In genomic region chr2:25960396-25960795, GRCh38 we compare ENCODE assay signal across 18 cellular contexts. TPM values are rescaled to one million over a fixed set of nuclear protein-coding genes. Genes with fewer than 3 reads are reported as not detected.
DNase-seq lines count a peak whose midpoint lies in the region; FAIRE-seq and TF ChIP-seq lines count a peak whose summit lies in the region.
"Had no signal": no experiment of that assay in that cellular context is flagged by ENCODE, and none has a peak within 500 bp of the region (broad histone marks: within the 10 kb centered on the region; RNA-seq: fewer than 3 reads in every experiment).

No MANE protein-coding gene starts in this region.

- H3K4me3 ChIP-seq in A673 (ENCODE audit: low read depth, low read length, poor library complexity, severe bottlenecking) (no peak overlapping the region), Loucy (ENCODE audit: low read length, poor library complexity, severe bottlenecking) (no peak overlapping the region), neutrophil (ENCODE audit: low read depth in 1 of 2, low read length in 1 of 2) (peak overlapping the region in 1 of 2 experiments; percentile 22), kidney (ENCODE audit: low read length in 2 of 2) (no peak overlapping the region)
- H3K4me3 ChIP-seq: SJSA1 had no signal

- no peaks in the 10 kb centered on the region for H4K20me1 ChIP-seq in Loucy (ENCODE audit: insufficient read depth, low read length, poor library complexity, severe bottlenecking)

- H3K9me2 ChIP-seq in Loucy (replicated peaks; ENCODE audit: low read depth, low read length), result no peaks in the 10 kb centered on the region

- H3K4me2 ChIP-seq in Loucy (ENCODE audit: low read depth, low read length, poor library complexity, severe bottlenecking), result peak overlapping the region; percentile 47

- H3K79me2 ChIP-seq in Loucy (ENCODE audit: insufficient read depth, low read length), result no peaks in the 10 kb centered on the region

- no TSS peak for BruUV-seq in A673 (replicated peaks; lab: Mats Ljungman, UMichigan)

- no peaks in the 10 kb centered on the region for H3K9me3 ChIP-seq in A673 (ENCODE audit: low read depth, low read length, poor library complexity, severe bottlenecking)
- no peaks in the 10 kb centered on the region for H3K9me3 ChIP-seq in Loucy (ENCODE audit: insufficient read depth, low read depth, low read length)
- no peaks in the 10 kb centered on the region for H3K9me3 ChIP-seq in neutrophil
- no peaks in the 10 kb centered on the region for H3K9me3 ChIP-seq in kidney (ENCODE audit: control insufficient read depth in 1 of 2, low read length in 2 of 2)
- H3K9me3 ChIP-seq: SJSA1 had no signal

- peaks cover 27% of the 10 kb centered on the region for H3K4me1 ChIP-seq in A673 (ENCODE audit: insufficient read depth, low read length, poor library complexity, severe bottlenecking)
- H3K4me1 ChIP-seq in Loucy (ENCODE audit: insufficient read depth, low read length, poor library complexity, severe bottlenecking), result peaks cover 4% of the 10 kb centered on the region
- H3K4me1 ChIP-seq in neutrophil (ENCODE audit: control insufficient read depth in 1 of 2, insufficient read depth in 1 of 2, low read depth in 1 of 2, low read length in 1 of 2), result peaks cover 28 to 29% of the 10 kb centered on the region in 2 experiments
- H3K4me1 ChIP-seq in kidney (ENCODE audit: control insufficient read depth in 1 of 2, insufficient read depth in 1 of 2, low read depth in 1 of 2, low read length in 2 of 2), result no peaks in the 10 kb centered on the region

- 0 out of 2 replicates have a peak, but pooled peaks cover 3% of the 10 kb centered on the region for H3F3A ChIP-seq in Loucy (ENCODE audit: low read depth)

- no peaks in the 10 kb centered on the region for H3K36me3 ChIP-seq in A673 (ENCODE audit: insufficient read depth, low read length, poor library complexity, severe bottlenecking)
- H3K36me3 ChIP-seq in Loucy (ENCODE audit: insufficient read depth, low read length), result no peaks in the 10 kb centered on the region
- peaks cover 23% of the 10 kb centered on the region for H3K36me3 ChIP-seq in neutrophil
- H3K36me3 ChIP-seq in kidney (ENCODE audit: control insufficient read depth in 1 of 2, insufficient read depth in 2 of 2, low read length in 2 of 2), result no peaks in the 10 kb centered on the region
- H3K36me3 ChIP-seq: SJSA1 had no signal

- POLR2A ChIA-PET in A673 (lab: Charles Lee; ENCODE audit: low non-redundant PET), result no interaction called here

- TF ChIP-seq CTCF in A673 (conservative IDR thresholded peaks at IDR 0.05; ENCODE audit: low read depth, low read length), result no peak
- no peak for TF ChIP-seq CTCF in Loucy (conservative IDR thresholded peaks at IDR 0.05; ENCODE audit: low read length)
- TF ChIP-seq CTCF in neutrophil (IDR thresholded peaks at IDR 0.05), result no peak
- no peak for TF ChIP-seq CTCF in GM10266 (IDR thresholded peaks at IDR 0.05; ENCODE audit: control insufficient read depth, insufficient read depth, low read depth, missing control alignments)
- TF ChIP-seq CTCF in kidney (IDR thresholded peaks at IDR 0.05; ENCODE audit: borderline replicate concordance, extremely low read depth, insufficient read depth), result no peak

- H3K9ac ChIP-seq in Loucy (ENCODE audit: low read depth, low read length, poor library complexity, severe bottlenecking) (no peak overlapping the region), kidney (ENCODE audit: low read length in 2 of 2) (no peak overlapping the region)

- FAIRE-seq in kidney (lab: Jason Lieb, UNC) (no peak), GM19239 (lab: Jason Lieb, UNC) (no peak)
- FAIRE-seq: A204.1, GM12892, GM18507 had no signal

- H2AFZ ChIP-seq in Loucy (ENCODE audit: low read length), result no peak overlapping the region

- DNase-seq in A673 (ENCODE audit: low spot score) (peak; percentile 53), caudate nucleus (lab: John Stamatoyannopoulos, UW) (no peak), GM10266 (ENCODE audit: extremely low spot score) (no peak), kidney (no peak), GM19239 (ENCODE audit: insufficient read length, low spot score) (no peak), T1000 (lab: John Stamatoyannopoulos, UW) (no peak)
- DNase-seq: CD8-positive, alpha-beta memory T cell; DMS53; NCI-H187; NCI-H2107; NCI-H345; NCI-H524 treated with DMSO at 0.1 percent for 48 hours had no signal

- intact Hi-C loops in A673 (cut with micrococcal nuclease; ENCODE audit: unreplicated experiment), result no loop called here
- intact Hi-C loops in kidney (cut with DNase I), result no loop called here

- H3K27ac ChIP-seq in A673 (ENCODE audit: low read depth, low read length, poor library complexity, severe bottlenecking) (peak overlapping the region; percentile 68), caudate nucleus (ENCODE audit: low read depth, low read length) (peak overlapping the region; percentile 8), neutrophil (peak overlapping the region; percentile 84), kidney (ENCODE audit: low read depth in 2 of 2, low read length in 2 of 2) (no peak overlapping the region)
- H3K27ac ChIP-seq: SJSA1 had no signal

- H3K27me3 ChIP-seq in A673 (replicated peaks; ENCODE audit: insufficient read depth, low read depth, low read length, poor library complexity) (no peaks in the 10 kb centered on the region), Loucy (ENCODE audit: insufficient read depth, low read length, poor library complexity, severe bottlenecking) (no peaks in the 10 kb centered on the region), neutrophil (no peaks in the 10 kb centered on the region)
- H3K27me3 ChIP-seq: SJSA1 had no signal

- CTCF ChIA-PET in A673 (lab: Charles Lee), result interaction anchor here (1.1 kb wide), 1 partner anchor 9 kb away, joined by 4 read pairs; no protein-coding TSS in a partner anchor

RNA-seq across cellular contexts. Expression of gene KIF3C, which starts 21.9 kb away (rescaled TPM):
- 39.5 and 46.2 TPM in 2 replicates for total RNA-seq in A673 (2021)
- total RNA-seq in kidney, result 4.8 TPM
- polyA plus RNA-seq in kidney (ENCODE audit: insufficient read depth, low read depth, low replicate concordance), result 1.9 TPM

Comparison
In these comparisons a context has a peak if more than half of its experiments do, and no peak if none do; other contexts are left out.
1. H3K27ac ChIP-seq: peak in A673 (single experiment), caudate nucleus (single experiment) and neutrophil (single experiment); none in kidney (0 of 2).